Comparison of ENCODE assay signal across 8 cellular contexts in the genomic region with DNA sequence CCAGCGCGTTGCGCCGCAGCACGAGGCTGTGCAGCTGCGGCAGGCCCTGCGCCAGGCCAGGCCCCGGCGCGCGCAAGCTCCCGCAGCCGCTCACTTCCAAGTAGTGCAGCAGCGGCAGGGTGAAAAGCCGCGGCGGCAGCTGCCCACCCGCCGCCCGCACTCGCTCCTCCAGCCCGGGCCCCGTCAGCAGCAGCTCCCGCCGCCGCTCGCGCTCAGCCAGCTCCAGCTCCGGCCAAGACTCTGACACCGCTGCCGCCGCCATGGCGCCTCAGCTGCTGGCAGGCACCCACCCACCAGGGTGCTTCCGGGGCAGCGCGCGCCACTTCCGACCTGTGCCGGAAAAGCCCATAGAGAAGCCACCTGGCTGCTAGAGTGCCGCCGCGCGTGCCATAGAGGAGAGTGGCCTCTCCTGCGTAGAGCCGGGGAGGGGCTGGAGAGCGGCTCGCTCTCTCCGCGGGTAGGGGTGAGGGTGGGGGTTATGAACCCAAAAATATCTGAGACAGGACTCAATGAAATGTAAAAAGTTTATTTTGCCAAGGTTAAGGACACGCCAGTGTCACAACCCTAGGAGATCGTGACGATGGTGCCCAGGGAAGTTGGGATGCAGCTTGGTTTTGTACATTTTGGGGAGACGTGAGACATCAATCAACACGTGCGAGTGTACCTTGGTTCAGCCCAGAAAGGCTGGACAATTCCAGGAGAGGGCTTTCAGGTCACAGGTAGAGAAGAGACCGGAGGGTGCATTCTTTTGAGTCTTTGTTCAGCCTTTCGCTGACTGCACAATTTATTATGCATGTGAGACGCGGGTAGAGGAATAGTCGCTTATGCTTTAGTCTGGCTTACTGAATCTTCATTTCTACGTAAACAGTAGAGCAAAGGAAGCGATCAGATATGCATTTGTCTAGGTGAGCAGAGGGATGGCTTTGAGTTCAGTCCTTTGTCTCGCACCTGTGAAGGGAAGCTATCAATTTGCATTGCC. TPM values are rescaled to one million over a fixed set of nuclear protein-coding genes. Genes with fewer than 3 reads are reported as not detected.
A peak's percentile ranks its signal among the peaks of the same experiment; 100 is the strongest.
DNase-seq lines count a peak whose midpoint lies in the region; ATAC-seq and TF ChIP-seq lines count a peak whose summit lies in the region.

A gene (minus strand): TSS at position 284 of the 979 bp plus-strand sequence. CDS start 22 bp downstream, at position 262.

- no peak within 1 kb of the TSS for H2BK12ac ChIP-seq in trophoblast cell (ENCODE audit: low read length)

- peaks cover 5% of the 10 kb centered on the region for H3K79me1 ChIP-seq in trophoblast cell (ENCODE audit: low read length)

- H2AFZ ChIP-seq in trophoblast cell (ENCODE audit: insufficient read depth, low read length, poor library complexity), result peak within 1 kb of the TSS; percentile 94

- peaks cover 15 to 17% of the 10 kb centered on the region in 2 donors for H3K27me3 Mint-ChIP-seq in T-cell

- peak within 1 kb of the TSS; percentile 71 for H2AK5ac ChIP-seq in trophoblast cell (ENCODE audit: low read length)

- ATAC-seq in HG02623 (IDR thresholded peaks at IDR 0.05; ENCODE audit: unreplicated experiment), result peak; percentile 96
- ATAC-seq in T-cell (replicated peaks in 1 of 4), result peak; percentile 100

- no peak for TF ChIP-seq CTCF in GM12864 (IDR thresholded peaks at IDR 0.05; ENCODE audit: low read depth, low read length, missing control alignments)
- no peak for TF ChIP-seq CTCF in cardiac muscle cell (IDR thresholded peaks at IDR 0.05; ENCODE audit: low read depth, low read length)
- TF ChIP-seq CTCF in tibial nerve (IDR thresholded peaks at IDR 0.05), result peak in 1 of 5 experiments; percentile 25

- WGBS in trophoblast cell (ENCODE audit: extremely low coverage, insufficient coverage, insufficient read length), result no CpG with 5 or more reads among the region's 63 CpGs
- WGBS in tibial nerve, 2 donors, result 6 to 11% methylated on average over 29 to 57 of the region's 63 CpGs

- no peaks in the 10 kb centered on the region for H3K36me3 Mint-ChIP-seq in T-cell

- peak within 1 kb of the TSS; percentile 67 for H3K27ac ChIP-seq in cardiac muscle cell
- H3K27ac ChIP-seq in trophoblast cell (ENCODE audit: low read depth, low read length), result no peak within 1 kb of the TSS
- H3K27ac ChIP-seq in tibial nerve, result peak within 1 kb of the TSS in 3 of 4 donors; percentile 36 to 73 (median 67)

- peak within 1 kb of the TSS; percentile 99 for H4K8ac ChIP-seq in trophoblast cell (ENCODE audit: low read depth, low read length)

- TF ChIP-seq EP300 in tibial nerve (IDR thresholded peaks at IDR 0.05), result peak; percentile 81 to 89

- H3K4me3 ChIP-seq in GM12864 (ENCODE audit: low read depth, low read length), result peak within 1 kb of the TSS; percentile 99
- H3K4me3 ChIP-seq in adipocyte (ENCODE audit: low read length), result peak within 1 kb of the TSS; percentile 97
- peak within 1 kb of the TSS; percentile 90 for H3K4me3 ChIP-seq in cardiac muscle cell
- peak within 1 kb of the TSS; percentile 98 for H3K4me3 ChIP-seq in trophoblast cell (ENCODE audit: low read depth, low read length)
- H3K4me3 ChIP-seq in tibial nerve, result peak within 1 kb of the TSS; percentile 70 to 92 (median 82)

- H4K91ac ChIP-seq in trophoblast cell (ENCODE audit: low read depth, low read length), result peak within 1 kb of the TSS; percentile 83

- no peaks in the 10 kb centered on the region for H3K9me3 Mint-ChIP-seq in T-cell

- peak within 1 kb of the TSS; percentile 84 to 93 (median 92) for H3K4me3 Mint-ChIP-seq in T-cell

- H3K4me2 ChIP-seq in trophoblast cell (ENCODE audit: low read length), result peak within 1 kb of the TSS; percentile 98

- peak within 1 kb of the TSS; percentile 71 for H3K14ac ChIP-seq in trophoblast cell (ENCODE audit: low read length)

- peak within 1 kb of the TSS; percentile 34 for H2BK120ac ChIP-seq in trophoblast cell (ENCODE audit: insufficient read depth, low read length, poor library complexity)

- H3K79me2 ChIP-seq in trophoblast cell (ENCODE audit: control insufficient read depth, insufficient read depth, low read length, poor library complexity), result peaks cover 5% of the 10 kb centered on the region

- H3K27ac Mint-ChIP-seq in T-cell, result peak within 1 kb of the TSS; percentile 94

- no peak within 1 kb of the TSS for H2BK5ac ChIP-seq in trophoblast cell (ENCODE audit: low read depth, low read length, poor library complexity)

- peak within 1 kb of the TSS; percentile 97 for H4K12ac ChIP-seq in trophoblast cell (ENCODE audit: low read depth, low read length)

- H3K27me3 ChIP-seq in adipocyte (replicated peaks; ENCODE audit: control insufficient read depth, insufficient read depth, low read length) (peaks cover 17% of the 10 kb centered on the region), cardiac muscle cell (peaks cover 10% of the 10 kb centered on the region), trophoblast cell (ENCODE audit: insufficient read depth, low read length) (no peaks in the 10 kb centered on the region), tibial nerve (peaks cover 0 to 4% of the 10 kb centered on the region in 2 donors)

- H3K9me3 ChIP-seq in adipocyte (ENCODE audit: control insufficient read depth, low read length) (no peaks in the 10 kb centered on the region), cardiac muscle cell (ENCODE audit: low read depth) (no peaks in the 10 kb centered on the region), trophoblast cell (ENCODE audit: insufficient read depth, low read depth, low read length) (peaks cover 3% of the 10 kb centered on the region), tibial nerve (no peaks in the 10 kb centered on the region)

- H3K36me3 ChIP-seq in adipocyte (ENCODE audit: control insufficient read depth, insufficient read depth, low read length, severe bottlenecking), result peaks cover 4% of the 10 kb centered on the region
- no peaks in the 10 kb centered on the region for H3K36me3 ChIP-seq in cardiac muscle cell
- peaks cover 0 to 2% of the 10 kb centered on the region in 2 experiments for H3K36me3 ChIP-seq in trophoblast cell (ENCODE audit: control insufficient read depth in 1 of 2, insufficient read depth in 2 of 2, low read length in 2 of 2)
- H3K36me3 ChIP-seq in tibial nerve, result no peaks in the 10 kb centered on the region

- DNase-seq in GM12864 (ENCODE audit: low read depth) (peak; percentile 74), NCI-H1105 treated with DMSO at 0.1 percent for 48 hours (lab: John Stamatoyannopoulos, UW) (peak; percentile 91), T-cell (peak; percentile 87 to 98 (median 94)), adipocyte (ENCODE audit: low read depth) (peak; percentile 96), cardiac muscle cell (ENCODE audit: low read depth in 1 of 2, low spot score in 1 of 2) (peak; percentile 93 to 96), trophoblast cell (peak; percentile 90 to 92), tibial nerve (ENCODE audit: low spot score in 2 of 2) (peak; percentile 85 to 87)

- H3K4me1 Mint-ChIP-seq in T-cell, result peaks cover 40 to 50% (median 46%) of the 10 kb centered on the region in 3 donors

- CTCF ChIA-PET in T-cell (lab: Charles Lee), result interaction anchor here in 1 of 2 donors (1.1 to 2.3 kb wide), 2 partner anchors 9 to 21 kb away, joined by 4 to 7 read pairs; no protein-coding TSS in a partner anchor

- peak within 1 kb of the TSS; percentile 94 for H3K9ac ChIP-seq in adipocyte (ENCODE audit: low read length)
- peak within 1 kb of the TSS; percentile 94 for H3K9ac ChIP-seq in trophoblast cell (ENCODE audit: low read length)

- POLR2A ChIA-PET in T-cell (lab: Charles Lee), result no interaction called here

- TF ChIP-seq POLR2A in tibial nerve (IDR thresholded peaks at IDR 0.05), result peak; percentile 23 to 54

- H3K4ac ChIP-seq in trophoblast cell (ENCODE audit: low read depth, low read length), result peak within 1 kb of the TSS; percentile 84

- peak within 1 kb of the TSS; percentile 80 for H3K18ac ChIP-seq in trophoblast cell (ENCODE audit: low read length)

- H3K4me1 ChIP-seq in adipocyte (ENCODE audit: control insufficient read depth, insufficient read depth, low read length) (peaks cover 32% of the 10 kb centered on the region), cardiac muscle cell (ENCODE audit: low read depth) (peaks cover 7% of the 10 kb centered on the region), trophoblast cell (ENCODE audit: control insufficient read depth in 1 of 2, insufficient read depth in 2 of 2, low read length in 2 of 2) (peaks cover 7 to 9% of the 10 kb centered on the region in 2 experiments), tibial nerve (peaks cover 5 to 48% (median 25%) of the 10 kb centered on the region in 4 donors)

- H3K23ac ChIP-seq in trophoblast cell (ENCODE audit: low read length), result no peak within 1 kb of the TSS

RNA-seq across cellular contexts. Expression of the gene that starts here (rescaled TPM):
- total RNA-seq in T-cell (10 to 100 TPM; 37.3 to 49.1 (median 44.5) TPM), cardiac muscle cell (53.5 and 67.5 TPM in 2 replicates), tibial nerve (10 to 100 TPM; 40.8 to 46.3 (median 42.6) TPM)
- polyA plus RNA-seq in cardiac muscle cell, result 61.5 and 78.3 TPM in 2 replicates
- polyA plus RNA-seq in trophoblast cell (2013), result 19.3 and 19.6 TPM in 2 replicates
